In genomic region chr17:75638039-75638438, GRCh38 we compare ENCODE assay signal across 2 cellular contexts. TPM values are rescaled to one million over a fixed set of nuclear protein-coding genes. Genes with fewer than 3 reads are reported as not detected.
"Had no signal": no experiment of that assay in that cellular context is flagged by ENCODE, and none has a peak within 500 bp of the region (broad histone marks: within the 10 kb centered on the region; RNA-seq: fewer than 3 reads in every experiment).

No MANE protein-coding gene starts in this region.

RNA-seq across cellular contexts. Expression of gene SMIM5, which starts 4.8 kb away (rescaled TPM):
- total RNA-seq: K562, M059J had no signal
